16 cellular contexts compared by ENCODE assay signal in genomic region chr10:120607710-120608703, GRCh38.
DNase-seq lines count a peak whose midpoint lies in the region; ATAC-seq, FAIRE-seq and TF ChIP-seq lines count a peak whose summit lies in the region.
"Had no signal": no experiment of that assay in that cellular context is flagged by ENCODE, and none has a peak within 500 bp of the region (broad histone marks: within the 10 kb centered on the region; RNA-seq: fewer than 3 reads in every experiment).

No MANE protein-coding gene starts in this region.

- no peak overlapping the region for H3K27ac Mint-ChIP-seq in activated naive CD8-positive, alpha-beta T cell treated with anti-CD3 and anti-CD28 coated beads, Interleukin-2, amount 50 U/mL, for 24 hours
- no peak overlapping the region for H3K27ac Mint-ChIP-seq in type B pancreatic cell
- H3K27ac Mint-ChIP-seq: activated CD4-positive, alpha-beta T cell treated with anti-CD3 and anti-CD28 coated beads, Interleukin-2, amount 10 ng/mL, durations not matched to agents 24 days and 14 days; activated naive CD4-positive, alpha-beta T cell treated with anti-CD3 and anti-CD28 coated beads, Interleukin-2, amount 50 U/mL, for 24 hours; natural killer cell treated with Interleukin-12 subunit alpha and Interleukin-12 subunit beta and Interleukin-15 and Interleukin-18, amount 100 ng/mL, for 72 hours; stimulated activated naive CD8-positive, alpha-beta T cell treated with anti-CD3 and anti-CD28 coated beads, Interleukin-15, Interleukin-2, amounts not matched to agents 100 ng/mL and 50 ng/mL, for 24 hours had no signal

- H3K4me1 Mint-ChIP-seq in activated naive CD8-positive, alpha-beta T cell treated with anti-CD3 and anti-CD28 coated beads, Interleukin-2, amount 50 U/mL, for 24 hours = peaks cover 3% of the 10 kb centered on the region
- H3K4me1 Mint-ChIP-seq in type B pancreatic cell (ENCODE audit: unreplicated experiment) = no peaks in the 10 kb centered on the region
- H3K4me1 Mint-ChIP-seq: activated CD4-positive, alpha-beta T cell treated with anti-CD3 and anti-CD28 coated beads, Interleukin-2, amount 10 ng/mL, durations not matched to agents 24 days and 14 days; activated naive CD4-positive, alpha-beta T cell treated with anti-CD3 and anti-CD28 coated beads, Interleukin-2, amount 50 U/mL, for 24 hours had no signal

- H3K79me2 ChIP-seq in K562 (ENCODE audit: control insufficient read depth, insufficient read depth, low read length) = no peaks in the 10 kb centered on the region

- in situ Hi-C loops in K562 (cut with MboI) = no loop called here

- no peak overlapping the region for H3K4me2 ChIP-seq in K562 (ENCODE audit: insufficient read depth, low read length)

- H3K9me3 ChIP-seq in K562 (replicated peaks; ENCODE audit: control insufficient read depth, insufficient read depth, low read depth, low read length) = no peaks in the 10 kb centered on the region
- H3K9me3 ChIP-seq: BE2C had no signal

- no peak overlapping the region for H2AFZ ChIP-seq in K562 (ENCODE audit: low read depth, low read length)

- H3K36me3 Mint-ChIP-seq in activated naive CD8-positive, alpha-beta T cell treated with anti-CD3 and anti-CD28 coated beads, Interleukin-2, amount 50 U/mL, for 24 hours (ENCODE audit: low read depth) = no peaks in the 10 kb centered on the region
- H3K36me3 Mint-ChIP-seq in type B pancreatic cell = no peaks in the 10 kb centered on the region
- H3K36me3 Mint-ChIP-seq: activated naive CD4-positive, alpha-beta T cell treated with anti-CD3 and anti-CD28 coated beads, Interleukin-2, amount 50 U/mL, for 24 hours; natural killer cell treated with Interleukin-12 subunit alpha and Interleukin-12 subunit beta and Interleukin-15 and Interleukin-18, amount 100 ng/mL, for 72 hours had no signal

- TF ChIP-seq CTCF in GM06990 (IDR thresholded peaks at IDR 0.05; ENCODE audit: insufficient read depth, low read length, poor library complexity, severe bottlenecking) (no peak), K562 (IDR thresholded peaks at IDR 0.05 in 2 of 3, conservative IDR thresholded peaks at IDR 0.05 in 1 of 3; ENCODE audit: insufficient read depth in 2 of 3, low read depth in 1 of 3, low read length in 3 of 3) (no peak), type B pancreatic cell (conservative IDR thresholded peaks at IDR 0.05) (no peak)

- no peak for TF ChIP-seq EP300 in K562 (IDR thresholded peaks at IDR 0.05; ENCODE audit: low read length)

- TF ChIP-seq POLR2A in K562 (conservative IDR thresholded peaks at IDR 0.05) = no peak

- CTCF ChIA-PET in K562 (lab: Yijun Ruan, JAX; ENCODE audit: low intra/inter-chr PET ratio) = no interaction called here

- no peaks in the 10 kb centered on the region for H3K4me1 ChIP-seq in K562 (replicated peaks in 1 of 2; ENCODE audit: control insufficient read depth in 2 of 2, insufficient read depth in 2 of 2, low read length in 2 of 2)
- H3K4me1 ChIP-seq: BE2C had no signal

- H3K9me3 Mint-ChIP-seq in activated naive CD8-positive, alpha-beta T cell treated with anti-CD3 and anti-CD28 coated beads, Interleukin-2, amount 50 U/mL, for 24 hours = peaks cover 11% of the 10 kb centered on the region
- H3K9me3 Mint-ChIP-seq in type B pancreatic cell = peaks cover 2% of the 10 kb centered on the region
- H3K9me3 Mint-ChIP-seq: activated naive CD4-positive, alpha-beta T cell treated with anti-CD3 and anti-CD28 coated beads, Interleukin-2, amount 50 U/mL, for 24 hours; natural killer cell treated with Interleukin-12 subunit alpha and Interleukin-12 subunit beta and Interleukin-15 and Interleukin-18, amount 100 ng/mL, for 72 hours; stimulated activated naive CD8-positive, alpha-beta T cell treated with anti-CD3 and anti-CD28 coated beads, Interleukin-15, Interleukin-2, amounts not matched to agents 100 ng/mL and 50 ng/mL, for 24 hours had no signal

- FAIRE-seq in K562 (lab: Jason Lieb, UNC) = no peak

- H3K9ac ChIP-seq in K562 (ENCODE audit: insufficient read depth in 1 of 2, low read depth in 2 of 2, low read length in 2 of 2) = no peak overlapping the region

- intact Hi-C loops in K562 (cut with micrococcal nuclease) = loop anchor here (10.0 kb wide), 1 partner anchor 183 kb away; no protein-coding TSS in a partner anchor

- no peaks in the 10 kb centered on the region for H3K9me1 ChIP-seq in K562 (ENCODE audit: control insufficient read depth, insufficient read depth, low read length)

- ATAC-seq in GM21381 (IDR thresholded peaks at IDR 0.05; ENCODE audit: unreplicated experiment) = peak; percentile 41
- ATAC-seq in HG03196 (IDR thresholded peaks at IDR 0.05; ENCODE audit: unreplicated experiment) = peak; percentile 30
- no peak for ATAC-seq in K562
- ATAC-seq in HG02840 (IDR thresholded peaks at IDR 0.05; ENCODE audit: low FRiP score, unreplicated experiment) = no peak
- no peak for ATAC-seq in activated naive CD8-positive, alpha-beta T cell treated with anti-CD3 and anti-CD28 coated beads, Interleukin-2, amount 50 U/mL, for 24 hours
- ATAC-seq: HCT116; natural killer cell treated with Interleukin-12 subunit alpha and Interleukin-12 subunit beta and Interleukin-15 and Interleukin-18, amount 100 ng/mL, for 72 hours had no signal

- H3K27me3 Mint-ChIP-seq in activated naive CD8-positive, alpha-beta T cell treated with anti-CD3 and anti-CD28 coated beads, Interleukin-2, amount 50 U/mL, for 24 hours = no peaks in the 10 kb centered on the region
- H3K27me3 Mint-ChIP-seq in type B pancreatic cell = peaks cover 28% of the 10 kb centered on the region
- H3K27me3 Mint-ChIP-seq: activated CD4-positive, alpha-beta T cell treated with anti-CD3 and anti-CD28 coated beads, Interleukin-2, amount 10 ng/mL, durations not matched to agents 24 days and 14 days had no signal

- DNase-seq in GM06990 (ENCODE audit: extremely low read depth, insufficient read length) (peak; percentile 56), K562 (ENCODE audit: extremely low read depth in 1 of 4, low spot score in 3 of 4) (peak in 1 of 4 experiments; percentile 8), NCI-H187 treated with DMSO at 0.1 percent for 48 hours (lab: John Stamatoyannopoulos, UW) (no peak), type B pancreatic cell (ENCODE audit: extremely low spot score, unreplicated experiment) (no peak)
- no peak for DNase-seq in activated naive CD8-positive, alpha-beta T cell treated with anti-CD3 and anti-CD28 coated beads, Interleukin-2, amount 50 U/mL, for 24 hours
- DNase-seq: activated CD4-positive, alpha-beta T cell treated with anti-CD3 and anti-CD28 coated beads, Interleukin-2, amount 10 ng/mL, durations not matched to agents 24 days and 14 days; BE2C; effector memory CD4-positive, alpha-beta T cell; stimulated activated CD4-positive, alpha-beta T cell treated with anti-CD3 and anti-CD28 coated beads, Interleukin-15, amount 100 ng/mL, for 24 hours had no signal

- no peak overlapping the region for H3K4me3 Mint-ChIP-seq in activated naive CD8-positive, alpha-beta T cell treated with anti-CD3 and anti-CD28 coated beads, Interleukin-2, amount 50 U/mL, for 24 hours
- no peak overlapping the region for H3K4me3 Mint-ChIP-seq in type B pancreatic cell
- H3K4me3 Mint-ChIP-seq: activated CD4-positive, alpha-beta T cell treated with anti-CD3 and anti-CD28 coated beads, Interleukin-2, amount 10 ng/mL, durations not matched to agents 24 days and 14 days; activated naive CD4-positive, alpha-beta T cell treated with anti-CD3 and anti-CD28 coated beads, Interleukin-2, amount 50 U/mL, for 24 hours; natural killer cell treated with Interleukin-12 subunit alpha and Interleukin-12 subunit beta and Interleukin-15 and Interleukin-18, amount 100 ng/mL, for 72 hours; stimulated activated naive CD8-positive, alpha-beta T cell treated with anti-CD3 and anti-CD28 coated beads, Interleukin-15, Interleukin-2, amounts not matched to agents 100 ng/mL and 50 ng/mL, for 24 hours had no signal

- no peak overlapping the region for H3K27ac ChIP-seq in K562 (ENCODE audit: extremely low read depth, low read depth, low read length)

- H3K27me3 ChIP-seq in GM06990 (replicated peaks; ENCODE audit: control insufficient read depth, insufficient read depth, low read length) = no peaks in the 10 kb centered on the region
- no peaks in the 10 kb centered on the region for H3K27me3 ChIP-seq in K562 (ENCODE audit: control insufficient read depth in 2 of 2, insufficient read depth in 2 of 2, low read length in 2 of 2)
- H3K27me3 ChIP-seq: BE2C had no signal

- H4K20me1 ChIP-seq in K562 (replicated peaks; ENCODE audit: control insufficient read depth, insufficient read depth, low read length) = no peaks in the 10 kb centered on the region

- POLR2A ChIA-PET in K562 (lab: Yijun Ruan, JAX) = no interaction called here

- WGBS in K562 (ENCODE audit: insufficient coverage, low coverage, missing lambda C conversion rate) = 0% methylated on average over 5 of the region's 5 CpGs

- no TSS peak for BruUV-seq in K562 (replicated peaks; lab: Mats Ljungman, UMichigan)

- TF ChIP-seq RAD21 in K562 (CRISPR knock-in tag; conservative IDR thresholded peaks at IDR 0.05 in 1 of 2, IDR thresholded peaks at IDR 0.05 in 1 of 2) = no peak

- H3K4me3 ChIP-seq in GM06990 (replicated peaks; ENCODE audit: low read depth, low read length) (no peak overlapping the region), K562 (no peak overlapping the region)

- H3K36me3 ChIP-seq in GM06990 (ENCODE audit: control insufficient read depth, insufficient read depth, low read length) (no peaks in the 10 kb centered on the region), K562 (ENCODE audit: control insufficient read depth, insufficient read depth, low read length) (no peaks in the 10 kb centered on the region)
- H3K36me3 ChIP-seq: BE2C had no signal

TF ChIP-seq in K562, 482 proteins besides CTCF, POLR2A, EP300 and RAD21:
- TF ChIP-seq USF2 (CRISPR knock-in tag; IDR thresholded peaks at IDR 0.05) (peak; percentile 60), GABPB1 (CRISPR knock-in tag; IDR thresholded peaks at IDR 0.05) (no peak)

Comparison
In these comparisons a context has a peak if more than half of its experiments do, and no peak if none do; other contexts are left out.
1. ATAC-seq: peak in GM21381 (single experiment) and HG03196 (single experiment); none in K562 (single experiment), HG02840 (single experiment) and activated naive CD8-positive, alpha-beta T cell treated with anti-CD3 and anti-CD28 coated beads, Interleukin-2, amount 50 U/mL, for 24 hours (single experiment).